Comparison of ENCODE assay signal across 33 cellular contexts in the genomic region with DNA sequence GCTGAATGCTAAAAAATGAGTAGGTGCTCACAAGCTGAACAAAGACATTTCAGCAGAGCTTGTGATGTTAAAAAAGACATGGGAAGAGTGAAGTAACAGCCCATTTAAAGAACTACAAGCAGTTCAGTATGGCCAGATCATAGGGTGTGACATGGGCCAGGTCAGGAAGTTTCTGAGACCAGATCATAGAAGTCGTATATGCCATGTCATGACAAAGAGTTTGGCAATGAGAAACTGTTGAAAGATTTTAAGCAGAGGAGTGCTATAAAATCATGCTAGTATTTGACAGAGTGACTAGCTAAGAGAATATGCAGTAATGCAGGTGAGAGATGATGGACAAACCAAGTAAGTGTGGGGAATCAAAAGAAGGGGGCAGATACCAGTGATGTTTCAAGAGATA.
"Had no signal": no experiment of that assay in that cellular context is flagged by ENCODE, and none has a peak within 500 bp of the region (broad histone marks: within the 10 kb centered on the region; RNA-seq: fewer than 3 reads in every experiment).

No MANE protein-coding gene starts in this region.

- H3K4me3 ChIP-seq: PC-9 had no signal

- H3K4me2 ChIP-seq: PC-9 had no signal

- H2AFZ ChIP-seq: PC-9 had no signal

- DNase-seq: activated CD4-positive, alpha-beta memory T cell treated with anti-CD3 and anti-CD28 coated beads, Interleukin-2, amount 10 ng/mL, durations not matched to agents 7 days and 5 days; activated CD4-positive, alpha-beta T cell treated with anti-CD3 and anti-CD28 coated beads for 1 hour; activated CD4-positive, alpha-beta T cell treated with anti-CD3 and anti-CD28 coated beads for 48 hours; activated CD4-positive, CD25-positive, alpha-beta regulatory T cell; activated CD8-positive, alpha-beta memory T cell treated with anti-CD3 and anti-CD28 coated beads for 24 hours; activated CD8-positive, alpha-beta memory T cell treated with anti-CD3 and anti-CD28 coated beads, Interleukin-2, amount 10 ng/mL, durations not matched to agents 7 days and 5 days; activated CD8-positive, alpha-beta memory T cell treated with anti-CD3 and anti-CD28 coated beads, Interleukin-2, amount 50 U/mL, for 48 hours; activated effector memory CD4-positive, alpha-beta T cell treated with Interleukin-2 at 50 U/mL for 16 hours; activated naive CD4-positive, alpha-beta T cell treated with anti-CD3 and anti-CD28 coated beads, Interleukin-2, amount 50 U/mL, for 16 hours; activated naive CD8-positive, alpha-beta T cell treated with anti-CD3 and anti-CD28 coated beads for 36 hours; activated T-cell treated with anti-CD3 and anti-CD28 coated beads, Interleukin-2, amount 50 U/mL, for 48 hours; amniotic stem cell; aorta; Kasumi-1; KG1; NCI-H1092 treated with DMSO at 0.1 percent for 48 hours; NCI-H1417; NCI-H187 treated with DMSO at 0.1 percent for 48 hours; NCI-H2081; NCI-H2171 treated with DMSO at 0.1 percent for 48 hours; NCI-H2227 treated with DMSO at 0.1 percent for 48 hours; NCI-H446; NCI-H524 treated with DMSO at 0.1 percent for 48 hours; PC-9; SIG-M5; SW 1271; T-helper 1 cell; T-helper 2 cell; T-helper 9 cell; WERI-Rb-1 had no signal

- H3K27ac ChIP-seq: PC-9, RWPE1, WERI-Rb-1 had no signal

- H3K36me3 ChIP-seq: WERI-Rb-1 had no signal

- FAIRE-seq: RCC 7860 had no signal

- ATAC-seq: activated CD8-positive, alpha-beta memory T cell treated with anti-CD3 and anti-CD28 coated beads, Interleukin-2, amount 10 ng/mL, durations not matched to agents 7 days and 5 days; Right ventricle myocardium inferior had no signal
